ENCODE assay signal across 22 cellular contexts in the genomic region with DNA sequence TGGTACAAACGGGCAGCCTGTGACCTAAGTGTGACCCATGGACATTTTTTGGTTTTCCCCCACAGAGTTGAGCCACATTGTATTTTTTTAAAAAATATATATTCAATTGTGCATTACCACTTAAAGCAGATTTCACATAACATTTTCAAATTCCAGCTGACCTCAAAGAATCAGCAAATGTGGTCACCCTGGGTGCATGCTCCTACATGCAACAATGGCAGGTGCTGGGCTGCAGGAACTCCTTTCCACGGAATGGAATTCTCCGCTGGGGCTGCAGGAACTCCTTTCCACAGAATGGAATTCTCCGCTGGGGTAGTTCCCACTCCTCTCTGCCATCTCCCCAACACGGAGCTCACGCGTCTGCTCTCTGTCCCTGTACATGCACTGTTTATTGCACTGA.
"Had no signal": no experiment of that assay in that cellular context is flagged by ENCODE, and none has a peak within 500 bp of the region (broad histone marks: within the 10 kb centered on the region; RNA-seq: fewer than 3 reads in every experiment).

No MANE protein-coding gene starts in this region.

- H3K4me3 ChIP-seq: ascending aorta, breast epithelium had no signal

- DNase-seq: activated CD4-positive, alpha-beta memory T cell treated with anti-CD3 and anti-CD28 coated beads for 36 hours; activated CD4-positive, alpha-beta T cell treated with anti-CD3 and anti-CD28 coated beads, Interleukin-2, amount 10 ng/mL, durations not matched to agents 7 days and 5 days; activated CD4-positive, CD25-positive, alpha-beta regulatory T cell; activated CD8-positive, alpha-beta memory T cell treated with anti-CD3 and anti-CD28 coated beads for 24 hours; activated effector memory CD4-positive, alpha-beta T cell treated with anti-CD3 and anti-CD28 coated beads, Interleukin-2, amount 50 U/mL, for 16 hours; activated naive CD4-positive, alpha-beta T cell treated with Interleukin-2 at 50 U/mL for 16 hours; activated naive CD8-positive, alpha-beta T cell treated with anti-CD3 and anti-CD28 coated beads, Interleukin-2, amount 50 U/mL, for 24 hours; activated T-cell treated with anti-CD3 and anti-CD28 coated beads, Interleukin-2, amount 50 U/mL, for 4 hours; amniotic stem cell; central memory CD4-positive, alpha-beta T cell; NCI-H1048; NCI-H146; NCI-H1930; PC-3; SIG-M5; T-helper 17 cell; T-helper 9 cell had no signal

- H3K27ac ChIP-seq: ascending aorta, breast epithelium, KMS-11, VCaP had no signal

- ATAC-seq: activated naive CD4-positive, alpha-beta T cell treated with anti-CD3 and anti-CD28 coated beads, Interleukin-2, amount 50 U/mL, for 72 hours; activated naive CD8-positive, alpha-beta T cell treated with anti-CD3 and anti-CD28 coated beads, Interleukin-2, amount 50 U/mL, for 24 hours; activated T-cell treated with anti-CD3 and anti-CD28 coated beads, Interleukin-2, amount 50 U/mL, for 4 hours; PC-3; T-helper 17 cell had no signal

- H3K36me3 ChIP-seq: ascending aorta, breast epithelium had no signal

- H3K4me1 ChIP-seq: ascending aorta had no signal

- H3K9me3 ChIP-seq: ascending aorta, breast epithelium had no signal

- H3K27me3 ChIP-seq: ascending aorta, breast epithelium had no signal

- H3K4me2 ChIP-seq: KMS-11 had no signal

- H3K9ac ChIP-seq: KMS-11 had no signal
